8 cellular contexts compared by ENCODE assay signal in genomic region chr10:73780966-73781365, GRCh38. TPM values are rescaled to one million over a fixed set of nuclear protein-coding genes. Genes with fewer than 3 reads are reported as not detected.
A peak's percentile ranks its signal among the peaks of the same experiment; 100 is the strongest.
DNase-seq lines count a peak whose midpoint lies in the region; ATAC-seq, FAIRE-seq and TF ChIP-seq lines count a peak whose summit lies in the region.

No MANE protein-coding gene starts in this region.

- H3K4me1 Mint-ChIP-seq in T-helper 1 cell treated with Interleukin-12 subunit alpha and Interleukin-12 subunit beta and Interleukin-4 antibody, amounts not matched to agents 30 μg/mL and 1 μg/mL, for 36 hours (ENCODE audit: low read depth): peaks cover 39% of the 10 kb centered on the region
- H3K4me1 Mint-ChIP-seq in activated T-helper 17 cell treated with anti-CD3 and anti-CD28 coated beads, Interleukin-2, amount 50 U/mL, for 72 hours: peaks cover 15% of the 10 kb centered on the region

- no peaks in the 10 kb centered on the region for H3K9me3 Mint-ChIP-seq in T-helper 1 cell treated with Interleukin-12 subunit alpha and Interleukin-12 subunit beta and Interleukin-4 antibody, amounts not matched to agents 30 μg/mL and 1 μg/mL, for 36 hours
- H3K9me3 Mint-ChIP-seq in activated T-helper 17 cell treated with anti-CD3 and anti-CD28 coated beads, Interleukin-2, amount 50 U/mL, for 72 hours: no peaks in the 10 kb centered on the region

- H3K9ac ChIP-seq in keratinocyte (ENCODE audit: control insufficient read depth, extremely low read depth, insufficient read depth, low read length): peak overlapping the region; percentile 91

- TF ChIP-seq CTCF in keratinocyte (optimal IDR thresholded peaks at IDR 0.05 in 1 of 3, IDR thresholded peaks at IDR 0.05 in 1 of 3, conservative IDR thresholded peaks at IDR 0.05 in 1 of 3; ENCODE audit: extremely low read depth in 1 of 3, insufficient read depth in 2 of 3, low read length in 3 of 3) (no peak), suprapubic skin (IDR thresholded peaks at IDR 0.05) (no peak)

- WGBS in suprapubic skin: 12% methylated on average over 11 of the region's 11 CpGs

- peak overlapping the region; percentile 99 for H3K4me2 ChIP-seq in keratinocyte (ENCODE audit: control insufficient read depth, extremely low read depth, insufficient read depth, low read depth, low read length)

- ATAC-seq in activated T-helper 17 cell treated with anti-CD3 and anti-CD28 coated beads, Interleukin-2, amount 50 U/mL, for 72 hours (replicated peaks): no peak
- ATAC-seq in GM18519 (IDR thresholded peaks at IDR 0.05; ENCODE audit: low FRiP score, unreplicated experiment): no peak

- no peak overlapping the region for H2AFZ ChIP-seq in keratinocyte (ENCODE audit: control insufficient read depth, low read length)

- H3K9me3 ChIP-seq in keratinocyte (ENCODE audit: control insufficient read depth, low read depth, low read length): no peaks in the 10 kb centered on the region
- H3K9me3 ChIP-seq in suprapubic skin: no peaks in the 10 kb centered on the region

- H4K20me1 ChIP-seq in keratinocyte (ENCODE audit: control insufficient read depth, extremely low read depth, insufficient read depth, low read length): no peaks in the 10 kb centered on the region

- no peaks in the 10 kb centered on the region for H3K27me3 Mint-ChIP-seq in T-helper 1 cell treated with Interleukin-12 subunit alpha and Interleukin-12 subunit beta and Interleukin-4 antibody, amounts not matched to agents 30 μg/mL and 1 μg/mL, for 36 hours (ENCODE audit: low read depth)
- H3K27me3 Mint-ChIP-seq in activated T-helper 17 cell treated with anti-CD3 and anti-CD28 coated beads, Interleukin-2, amount 50 U/mL, for 72 hours: no peaks in the 10 kb centered on the region

- peak overlapping the region; percentile 100 for H3K4me3 Mint-ChIP-seq in T-helper 1 cell treated with Interleukin-12 subunit alpha and Interleukin-12 subunit beta and Interleukin-4 antibody, amounts not matched to agents 30 μg/mL and 1 μg/mL, for 36 hours
- peak overlapping the region; percentile 93 for H3K4me3 Mint-ChIP-seq in activated T-helper 17 cell treated with anti-CD3 and anti-CD28 coated beads, Interleukin-2, amount 50 U/mL, for 72 hours

- TF ChIP-seq EP300 in suprapubic skin (IDR thresholded peaks at IDR 0.05): no peak

- TF ChIP-seq POLR2A in suprapubic skin (IDR thresholded peaks at IDR 0.05): no peak

- peaks cover 19% of the 10 kb centered on the region for H3K4me1 ChIP-seq in keratinocyte (ENCODE audit: control insufficient read depth, extremely low read depth, insufficient read depth, low read length)
- H3K4me1 ChIP-seq in suprapubic skin: peaks cover 41% of the 10 kb centered on the region

- peak; percentile 32 for FAIRE-seq in keratinocyte (lab: Jason Lieb, UNC)

- H3K27me3 ChIP-seq in keratinocyte (ENCODE audit: control insufficient read depth, extremely low read depth, insufficient read depth, low read length): no peaks in the 10 kb centered on the region
- H3K27me3 ChIP-seq in suprapubic skin: no peaks in the 10 kb centered on the region

- H3K27ac ChIP-seq in keratinocyte (ENCODE audit: control insufficient read depth, insufficient read depth, low read length) (peak overlapping the region; percentile 82), suprapubic skin (peak overlapping the region; percentile 94)

- peaks cover 27% of the 10 kb centered on the region for H3K36me3 Mint-ChIP-seq in T-helper 1 cell treated with Interleukin-12 subunit alpha and Interleukin-12 subunit beta and Interleukin-4 antibody, amounts not matched to agents 30 μg/mL and 1 μg/mL, for 36 hours (ENCODE audit: low read depth)
- H3K36me3 Mint-ChIP-seq in activated T-helper 17 cell treated with anti-CD3 and anti-CD28 coated beads, Interleukin-2, amount 50 U/mL, for 72 hours (ENCODE audit: low read depth): peaks cover 83% of the 10 kb centered on the region

- dilution Hi-C loops in keratinocyte (cut with MboI; ENCODE audit: extremely low pct_ligation_motif_present, low sequenced_read_pairs): no loop called here

- H3K9me1 ChIP-seq in keratinocyte (ENCODE audit: control insufficient read depth, extremely low read depth, insufficient read depth, low read length): no peaks in the 10 kb centered on the region

- peak overlapping the region; percentile 100 for H3K27ac Mint-ChIP-seq in T-helper 1 cell treated with Interleukin-12 subunit alpha and Interleukin-12 subunit beta and Interleukin-4 antibody, amounts not matched to agents 30 μg/mL and 1 μg/mL, for 36 hours
- H3K27ac Mint-ChIP-seq in activated T-helper 17 cell treated with anti-CD3 and anti-CD28 coated beads, Interleukin-2, amount 50 U/mL, for 72 hours: peak overlapping the region; percentile 96

- H3K36me3 ChIP-seq in keratinocyte (ENCODE audit: control insufficient read depth in 2 of 2, extremely low read depth in 1 of 2, insufficient read depth in 2 of 2, low read length in 2 of 2): peaks cover 3 to 6% of the 10 kb centered on the region in 2 experiments
- peaks cover 22% of the 10 kb centered on the region for H3K36me3 ChIP-seq in suprapubic skin

- H3K4me3 ChIP-seq in keratinocyte (ENCODE audit: control insufficient read depth in 2 of 3, extremely low read depth in 1 of 3, insufficient read depth in 2 of 3, low read depth in 1 of 3, low read length in 3 of 3) (peak overlapping the region; percentile 85 to 99 (median 89)), suprapubic skin (peak overlapping the region; percentile 83)

- peaks cover 51% of the 10 kb centered on the region for H3K79me2 ChIP-seq in keratinocyte (ENCODE audit: control insufficient read depth, insufficient read depth, low read length)

- DNase-seq in T-helper 1 cell (no peak), keratinocyte (ENCODE audit: low read depth, low spot score) (no peak), suprapubic skin (ENCODE audit: low spot score in 2 of 2) (no peak), globus pallidus (ENCODE audit: low spot score) (no peak), NCI-H1930 (lab: John Stamatoyannopoulos, UW) (no peak)

RNA-seq across cellular contexts. Expression of gene CHCHD1, which starts 0.9 kb away (rescaled TPM):
- total RNA-seq in activated T-helper 17 cell treated with anti-CD3 and anti-CD28 coated beads, Interleukin-2, amount 50 U/mL, for 72 hours: 10 to 100 TPM; 30.2 to 32.8 TPM
- 39.5 to 59.8 TPM (median 49.8 TPM) in 3 replicates for polyA plus RNA-seq in keratinocyte
- 49.7 TPM for polyA plus RNA-seq in keratinocyte (2011; ENCODE audit: low read depth)
- 26.6 and 41.9 TPM in 2 replicates for polyA plus RNA-seq in keratinocyte (2011; cell fraction: cytosol; rRNA removed)
- 14.0 and 21.6 TPM in 2 replicates for polyA plus RNA-seq in keratinocyte (2011; cell fraction: nucleus; rRNA removed)
- 52.0 and 68.1 TPM in 2 replicates for polyA plus RNA-seq in keratinocyte (2012; ENCODE audit: low replicate concordance)
- polyA minus RNA-seq in keratinocyte: 3.7 to 6.7 TPM (median 5.2 TPM) in 3 replicates
- 10.2 TPM for polyA minus RNA-seq in keratinocyte (2011; cell fraction: cytosol; rRNA and poly(A)+ RNA removed)
- polyA minus RNA-seq in keratinocyte (2011; cell fraction: nucleus; rRNA and poly(A)+ RNA removed): 2.2 and 2.6 TPM in 2 replicates
- total RNA-seq in suprapubic skin: 10 to 100 TPM; 12.7 to 26.0 (median 22.5) TPM

RNA-seq across cellular contexts. Expression of gene ZSWIM8, which starts 4.4 kb away (rescaled TPM):
- total RNA-seq in activated T-helper 17 cell treated with anti-CD3 and anti-CD28 coated beads, Interleukin-2, amount 50 U/mL, for 72 hours: 100 to 1,000 TPM in 1 of 2 donors, 10 to 100 TPM in 1; 66.1 to 113 TPM
- 34.2 to 83.5 TPM (median 39.2 TPM) in 3 replicates for polyA plus RNA-seq in keratinocyte
- 39.5 TPM for polyA plus RNA-seq in keratinocyte (2011; ENCODE audit: low read depth)
- polyA plus RNA-seq in keratinocyte (2011; cell fraction: cytosol; rRNA removed): 26.0 and 40.6 TPM in 2 replicates
- 130 and 180 TPM in 2 replicates for polyA plus RNA-seq in keratinocyte (2011; cell fraction: nucleus; rRNA removed)
- polyA plus RNA-seq in keratinocyte (2012; ENCODE audit: low replicate concordance): 45.9 and 88.6 TPM in 2 replicates
- 74.5 to 131 TPM (median 122 TPM) in 3 replicates for polyA minus RNA-seq in keratinocyte
- 52.0 TPM for polyA minus RNA-seq in keratinocyte (2011; cell fraction: cytosol; rRNA and poly(A)+ RNA removed)
- 96.3 and 104 TPM in 2 replicates for polyA minus RNA-seq in keratinocyte (2011; cell fraction: nucleus; rRNA and poly(A)+ RNA removed)
- total RNA-seq in suprapubic skin: 100 to 1,000 TPM in 3 of 4 donors, 10 to 100 TPM in 1; 86.4 to 203 (median 121) TPM

RNA-seq across cellular contexts. Expression of gene NDST2, which starts 30.4 kb away (rescaled TPM):
- total RNA-seq in activated T-helper 17 cell treated with anti-CD3 and anti-CD28 coated beads, Interleukin-2, amount 50 U/mL, for 72 hours: 10 to 100 TPM; 41.2 to 64.0 TPM
- polyA plus RNA-seq in keratinocyte: 13.3 to 21.8 TPM (median 14.8 TPM) in 3 replicates
- polyA plus RNA-seq in keratinocyte (2011; ENCODE audit: low read depth): 6.1 TPM
- polyA plus RNA-seq in keratinocyte (2011; cell fraction: cytosol; rRNA removed): 7.1 and 8.6 TPM in 2 replicates
- polyA plus RNA-seq in keratinocyte (2011; cell fraction: nucleus; rRNA removed): 39.3 and 44.8 TPM in 2 replicates
- 11.9 and 12.9 TPM in 2 replicates for polyA plus RNA-seq in keratinocyte (2012; ENCODE audit: low replicate concordance)
- 22.7 to 27.4 TPM (median 24.6 TPM) in 3 replicates for polyA minus RNA-seq in keratinocyte
- 13.0 TPM for polyA minus RNA-seq in keratinocyte (2011; cell fraction: cytosol; rRNA and poly(A)+ RNA removed)
- polyA minus RNA-seq in keratinocyte (2011; cell fraction: nucleus; rRNA and poly(A)+ RNA removed): 21.8 and 23.3 TPM in 2 replicates
- 10 to 100 TPM; 27.4 to 56.5 (median 37.6) TPM for total RNA-seq in suprapubic skin

RNA-seq across cellular contexts. Expression of gene SEC24C, which starts 36.8 kb away (rescaled TPM):
- 100 to 1,000 TPM in 1 of 2 donors, 10 to 100 TPM in 1; 98.5 to 129 TPM for total RNA-seq in activated T-helper 17 cell treated with anti-CD3 and anti-CD28 coated beads, Interleukin-2, amount 50 U/mL, for 72 hours
- 65.3 to 78.4 TPM (median 75.8 TPM) in 3 replicates for polyA plus RNA-seq in keratinocyte
- polyA plus RNA-seq in keratinocyte (2011; ENCODE audit: low read depth): 51.1 TPM
- polyA plus RNA-seq in keratinocyte (2011; cell fraction: cytosol; rRNA removed): 61.3 and 69.4 TPM in 2 replicates
- 145 and 162 TPM in 2 replicates for polyA plus RNA-seq in keratinocyte (2011; cell fraction: nucleus; rRNA removed)
- 46.1 and 65.3 TPM in 2 replicates for polyA plus RNA-seq in keratinocyte (2012; ENCODE audit: low replicate concordance)
- polyA minus RNA-seq in keratinocyte: 120 to 259 TPM (median 139 TPM) in 3 replicates
- polyA minus RNA-seq in keratinocyte (2011; cell fraction: cytosol; rRNA and poly(A)+ RNA removed): 67.5 TPM
- polyA minus RNA-seq in keratinocyte (2011; cell fraction: nucleus; rRNA and poly(A)+ RNA removed): 86.9 and 109 TPM in 2 replicates
- total RNA-seq in suprapubic skin: 10 to 100 TPM; 68.8 to 74.4 (median 70.8) TPM
